Comparison of ENCODE assay signal across 14 cellular contexts in the genomic region with DNA sequence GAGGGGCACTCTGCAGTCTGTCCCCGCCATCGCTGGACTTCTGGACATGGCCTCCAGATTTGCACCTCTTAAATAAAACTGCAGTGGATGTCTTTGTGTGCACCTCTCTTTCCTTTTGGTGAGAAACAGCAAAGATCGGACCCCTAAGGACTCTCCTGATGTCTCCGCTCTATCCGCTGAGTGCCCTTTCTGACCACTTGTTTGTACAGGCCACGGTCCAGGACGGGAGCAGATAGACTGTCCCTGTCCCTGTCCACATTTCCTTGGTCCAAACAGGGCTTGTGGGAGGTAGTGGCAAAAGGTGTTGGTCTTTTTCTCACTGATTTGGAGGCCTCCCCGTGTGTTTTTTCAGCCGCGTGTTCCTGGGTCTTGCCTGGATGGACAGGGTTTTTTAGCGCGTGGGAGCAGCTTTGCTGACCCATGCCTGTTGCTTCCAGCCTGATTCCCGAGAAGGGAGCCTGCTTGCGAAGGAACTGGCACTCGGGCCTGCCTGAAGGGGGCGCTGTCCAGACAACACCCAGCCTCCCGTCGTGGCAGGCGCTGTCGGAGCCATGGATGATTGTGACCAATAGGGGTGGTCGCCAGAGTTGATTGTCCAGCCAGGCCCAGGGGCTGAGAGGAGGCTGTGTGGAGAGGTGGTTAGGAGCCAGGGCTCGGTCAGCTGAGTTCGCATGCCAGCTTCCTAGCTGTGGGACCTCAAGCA. TPM values are rescaled to one million over a fixed set of nuclear protein-coding genes. Genes with fewer than 3 reads are reported as not detected.
A peak's percentile ranks its signal among the peaks of the same experiment; 100 is the strongest.
DNase-seq lines count a peak whose midpoint lies in the region; ATAC-seq, FAIRE-seq and TF ChIP-seq lines count a peak whose summit lies in the region.
"Had no signal": no experiment of that assay in that cellular context is flagged by ENCODE, and none has a peak within 500 bp of the region (broad histone marks: within the 10 kb centered on the region; RNA-seq: fewer than 3 reads in every experiment).

No MANE protein-coding gene starts in this region.

- peak; percentile 57 for DNase-seq in activated CD4-positive, alpha-beta T cell treated with anti-CD3 and anti-CD28 coated beads for 36 hours
- DNase-seq in activated CD4-positive, alpha-beta T cell treated with anti-CD3 and anti-CD28 coated beads, Interleukin-2, amount 50 U/mL, for 1 hour, result no peak
- DNase-seq in dermis blood vessel endothelial cell (peak; percentile 69), HuH-7.5 (ENCODE audit: low spot score) (no peak), HTR-8/SVneo (ENCODE audit: insufficient read length, low spot score) (no peak)
- DNase-seq: NCI-H1092 treated with DMSO at 0.1 percent for 48 hours had no signal

- H3K4me2 ChIP-seq in KMS-11, result no peak overlapping the region

- no peaks in the 10 kb centered on the region for H3K79me2 ChIP-seq in KMS-11 (ENCODE audit: insufficient read depth, low read depth)

- intact Hi-C loops in activated CD4-positive, alpha-beta T cell treated with anti-CD3 and anti-CD28 coated beads for 36 hours (cut with DNase I, micrococcal nuclease), result no loop called here

- H3K9me3 Mint-ChIP-seq in activated CD4-positive, alpha-beta T cell treated with anti-CD3 and anti-CD28 coated beads for 36 hours (ENCODE audit: low read depth), result no peaks in the 10 kb centered on the region
- H3K9me3 Mint-ChIP-seq: CD4-positive, alpha-beta memory T cell had no signal

- no peak overlapping the region for H3K9ac ChIP-seq in KMS-11

- CTCF ChIA-PET in activated CD4-positive, alpha-beta T cell treated with anti-CD3 and anti-CD28 coated beads for 36 hours (lab: Charles Lee), result interaction anchor here (0.7 to 1.3 kb wide), 5 partner anchors 10 to 336 kb away, joined by 3 to 4 read pairs (median 3); no protein-coding TSS in a partner anchor

- TF ChIP-seq CTCF in KMS-11 (conservative IDR thresholded peaks at IDR 0.05; ENCODE audit: low read depth, low read length) (peak; percentile 37), neutrophil (IDR thresholded peaks at IDR 0.05) (peak; percentile 14)

- H3K36me3 ChIP-seq in KMS-11 (ENCODE audit: insufficient read depth), result no peaks in the 10 kb centered on the region
- peaks cover 96% of the 10 kb centered on the region for H3K36me3 ChIP-seq in neutrophil

- H3K27me3 Mint-ChIP-seq in activated CD4-positive, alpha-beta T cell treated with anti-CD3 and anti-CD28 coated beads for 36 hours, result no peaks in the 10 kb centered on the region
- H3K27me3 Mint-ChIP-seq: CD4-positive, alpha-beta memory T cell had no signal

- no peak overlapping the region for H2AFZ ChIP-seq in KMS-11 (ENCODE audit: low read depth)

- POLR2A ChIA-PET in activated CD4-positive, alpha-beta T cell treated with anti-CD3 and anti-CD28 coated beads for 36 hours (lab: Charles Lee), result no interaction called here

- no peak overlapping the region for H3K27ac Mint-ChIP-seq in activated CD4-positive, alpha-beta T cell treated with anti-CD3 and anti-CD28 coated beads for 36 hours

- H3K9me3 ChIP-seq in neutrophil, result no peaks in the 10 kb centered on the region
- H3K9me3 ChIP-seq: vagina had no signal

- peaks cover 29% of the 10 kb centered on the region for H3K36me3 Mint-ChIP-seq in activated CD4-positive, alpha-beta T cell treated with anti-CD3 and anti-CD28 coated beads for 36 hours (ENCODE audit: low read depth)

- ATAC-seq in activated CD4-positive, alpha-beta T cell treated with anti-CD3 and anti-CD28 coated beads for 36 hours, result no peak
- ATAC-seq in HG02840 (IDR thresholded peaks at IDR 0.05; ENCODE audit: low FRiP score, unreplicated experiment), result no peak
- ATAC-seq: activated CD4-positive, CD25-positive, alpha-beta regulatory T cell treated with anti-CD3 and anti-CD28 coated beads, Interleukin-2, amount 50 U/mL, for 24 hours had no signal

- H4K20me1 ChIP-seq in KMS-11 (ENCODE audit: insufficient read depth), result no peaks in the 10 kb centered on the region

- no peaks in the 10 kb centered on the region for H3K27me3 ChIP-seq in KMS-11 (ENCODE audit: insufficient read depth, low read depth)
- H3K27me3 ChIP-seq in neutrophil, result no peaks in the 10 kb centered on the region
- H3K27me3 ChIP-seq: vagina had no signal

- H3K4me3 ChIP-seq in KMS-11 (IDR thresholded peaks at IDR 0.05; ENCODE audit: insufficient read depth, low read depth, low read length) (no peak overlapping the region), neutrophil (ENCODE audit: low read depth in 1 of 2, low read length in 1 of 2) (no peak overlapping the region)
- H3K4me3 ChIP-seq: vagina had no signal

- H3K4me1 ChIP-seq in KMS-11 (ENCODE audit: low read depth, poor library complexity, severe bottlenecking) (no peaks in the 10 kb centered on the region), neutrophil (ENCODE audit: control insufficient read depth in 1 of 2, insufficient read depth in 1 of 2, low read depth in 1 of 2, low read length in 1 of 2) (no peaks in the 10 kb centered on the region)

- no peak overlapping the region for H3K27ac ChIP-seq in KMS-11
- H3K27ac ChIP-seq in neutrophil, result no peak overlapping the region
- H3K27ac ChIP-seq: epithelial cell of prostate had no signal

- no peak for FAIRE-seq in HTR-8/SVneo (lab: Jason Lieb, UNC)

- no peaks in the 10 kb centered on the region for H3K4me1 Mint-ChIP-seq in activated CD4-positive, alpha-beta T cell treated with anti-CD3 and anti-CD28 coated beads for 36 hours

- no peak overlapping the region for H3K4me3 Mint-ChIP-seq in activated CD4-positive, alpha-beta T cell treated with anti-CD3 and anti-CD28 coated beads for 36 hours
- H3K4me3 Mint-ChIP-seq: CD4-positive, alpha-beta memory T cell had no signal

RNA-seq across cellular contexts. Expression of a gene that starts 13.2 kb away (rescaled TPM):
- total RNA-seq in activated CD4-positive, alpha-beta T cell treated with anti-CD3 and anti-CD28 coated beads for 36 hours, result under 1 TPM; 0.09 to 0.14 TPM
- 462 and 464 TPM in 2 replicates for total RNA-seq in dermis blood vessel endothelial cell
- total RNA-seq: H4 had no signal

RNA-seq across cellular contexts. Expression of a gene that starts 26.6 kb away (rescaled TPM):
- 10 to 100 TPM; 61.4 to 68.9 TPM for total RNA-seq in activated CD4-positive, alpha-beta T cell treated with anti-CD3 and anti-CD28 coated beads for 36 hours
- total RNA-seq in dermis blood vessel endothelial cell, result 72.8 and 106 TPM in 2 replicates

RNA-seq across cellular contexts. Expression of a gene that starts 28.1 kb away (rescaled TPM):
- 1 to 10 TPM; 2.7 to 4.2 TPM for total RNA-seq in activated CD4-positive, alpha-beta T cell treated with anti-CD3 and anti-CD28 coated beads for 36 hours
- not detected in 2 replicates for total RNA-seq in dermis blood vessel endothelial cell

RNA-seq across cellular contexts. Expression of a gene that starts 37.1 kb away (rescaled TPM):
- not detected for total RNA-seq in activated CD4-positive, alpha-beta T cell treated with anti-CD3 and anti-CD28 coated beads for 36 hours
- total RNA-seq in dermis blood vessel endothelial cell, result 30.5 and 30.9 TPM in 2 replicates

RNA-seq across cellular contexts. Expression of a gene that starts 51.7 kb away (rescaled TPM):
- total RNA-seq in activated CD4-positive, alpha-beta T cell treated with anti-CD3 and anti-CD28 coated beads for 36 hours, result 10 to 100 TPM; 35.6 to 59.1 TPM
- 32.2 and 81.1 TPM in 2 replicates for total RNA-seq in dermis blood vessel endothelial cell

Comparison
In these comparisons a context has a peak if more than half of its experiments do, and no peak if none do; other contexts are left out.
1. DNase-seq: peak in activated CD4-positive, alpha-beta T cell treated with anti-CD3 and anti-CD28 coated beads for 36 hours (single experiment) and dermis blood vessel endothelial cell (single experiment); none in activated CD4-positive, alpha-beta T cell treated with anti-CD3 and anti-CD28 coated beads, Interleukin-2, amount 50 U/mL, for 1 hour (single experiment), HuH-7.5 (single experiment) and HTR-8/SVneo (single experiment).
2. RNA of a gene that starts 13.2 kb away (total RNA-seq): 462 to 464 TPM in dermis blood vessel endothelial cell; 0.09 to 0.14 TPM in activated CD4-positive, alpha-beta T cell treated with anti-CD3 and anti-CD28 coated beads for 36 hours; every median in the first group is over 100 times any median in the second.